10 cellular contexts compared by ENCODE assay signal in the genomic region with DNA sequence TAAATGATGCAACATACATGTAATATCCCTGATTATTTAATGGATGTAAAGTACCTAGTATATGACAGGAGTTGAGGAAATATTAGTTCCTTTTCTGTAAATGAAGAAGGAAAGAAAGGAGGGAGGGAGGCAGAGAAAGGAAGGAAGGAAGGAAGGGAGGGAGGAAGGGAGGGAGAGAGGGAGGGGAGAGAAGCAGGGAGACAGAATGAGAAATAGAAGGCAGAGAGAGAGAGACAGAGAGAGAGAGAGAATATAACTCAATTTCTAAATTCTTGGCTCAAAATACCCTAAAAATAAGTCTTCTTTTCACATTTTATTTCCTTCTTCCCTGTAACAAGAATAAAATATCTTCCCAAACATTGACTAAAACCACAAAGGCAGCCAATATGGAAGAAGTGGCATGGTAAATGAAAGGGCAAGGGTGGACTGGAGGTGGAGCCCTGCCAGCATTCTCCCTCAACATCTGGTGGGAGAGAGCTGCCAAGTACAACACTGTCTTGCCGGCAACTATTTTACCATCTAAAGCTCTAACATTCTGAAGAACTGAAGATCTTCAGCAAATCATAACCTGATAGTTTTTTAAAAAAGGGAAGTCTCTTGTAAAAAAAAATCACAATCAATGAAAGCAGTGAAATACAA.
DNase-seq lines count a peak whose midpoint lies in the region; TF ChIP-seq lines count a peak whose summit lies in the region.
"Had no signal": no experiment of that assay in that cellular context is flagged by ENCODE, and none has a peak within 500 bp of the region (broad histone marks: within the 10 kb centered on the region; RNA-seq: fewer than 3 reads in every experiment).

No MANE protein-coding gene starts in this region.

- peaks cover 25 to 27% of the 10 kb centered on the region in 2 experiments for H3K4me1 Mint-ChIP-seq in H9

- no peak overlapping the region for H3K9ac ChIP-seq in H9 (ENCODE audit: extremely low read depth, insufficient read length, low read length)
- H3K9ac ChIP-seq: parathyroid adenoma had no signal

- no peak overlapping the region for H4K91ac ChIP-seq in H9 (ENCODE audit: insufficient read length, low read depth, low read length)

- peaks cover 0 to 3% (median 0%) of the 10 kb centered on the region in 3 experiments; a peak in 1 of 7 replicates for H3K36me3 Mint-ChIP-seq in H9 (ENCODE audit: insufficient read depth in 1 of 3, low read depth in 3 of 3)

- no peak overlapping the region for H3K14ac ChIP-seq in H9 (ENCODE audit: insufficient read depth, low read length)

- H3K27ac Mint-ChIP-seq in H9: 0 out of 7 replicates have a peak overlapping the region, but pooled peaks of 1 of the 3 experiments have one; percentile 40

- H3K4me3 Mint-ChIP-seq in H9: no peak overlapping the region

- H3K9me3 ChIP-seq in A673 (ENCODE audit: low read depth, low read length, poor library complexity, severe bottlenecking): no peaks in the 10 kb centered on the region
- no peaks in the 10 kb centered on the region for H3K9me3 ChIP-seq in H9 (ENCODE audit: control insufficient read depth, low read depth, low read length)
- H3K9me3 ChIP-seq: upper lobe of left lung had no signal

- H3K27me3 ChIP-seq in A673 (replicated peaks; ENCODE audit: insufficient read depth, low read depth, low read length, poor library complexity) (no peaks in the 10 kb centered on the region), brain microvascular endothelial cell (replicated peaks) (no peaks in the 10 kb centered on the region), H9 (ENCODE audit: insufficient read depth, low read length) (no peaks in the 10 kb centered on the region)
- H3K27me3 ChIP-seq: upper lobe of left lung had no signal

- in situ Hi-C loops in brain microvascular endothelial cell (cut with HindIII; ENCODE audit: low pct_ligation_motif_present, low sequenced_read_pairs): no loop called here

- no peak overlapping the region for H2AFZ ChIP-seq in H9 (ENCODE audit: low read length)
- H2AFZ ChIP-seq: parathyroid adenoma had no signal

- no peaks in the 10 kb centered on the region for H3K79me1 ChIP-seq in H9 (ENCODE audit: insufficient read depth, low read depth, low read length, poor library complexity, severe bottlenecking)

- intact Hi-C loops in A673 (cut with micrococcal nuclease; ENCODE audit: unreplicated experiment): no loop called here

- peak overlapping the region; percentile 3 for H3K27ac ChIP-seq in A673 (ENCODE audit: low read depth, low read length, poor library complexity, severe bottlenecking)
- no peak overlapping the region for H3K27ac ChIP-seq in brain microvascular endothelial cell
- H3K27ac ChIP-seq in H9 (ENCODE audit: insufficient read length, low read depth, low read length): no peak overlapping the region
- H3K27ac ChIP-seq: parathyroid adenoma, upper lobe of left lung had no signal

- H3K56ac ChIP-seq in H9 (ENCODE audit: insufficient read length, low read depth, low read length): no peak overlapping the region

- H4K8ac ChIP-seq in H9 (replicated peaks; ENCODE audit: insufficient read length, low read depth, low read length): no peak overlapping the region

- no TSS peak for BruUV-seq in A673 (replicated peaks; lab: Mats Ljungman, UMichigan)

- whole genome bisulfite sequencing in H9 (ENCODE audit: extremely low coverage, insufficient read length, low lambda C conversion rate): no CpG with 5 or more reads among the region's 1 CpG

- no peaks in the 10 kb centered on the region for H3K9me3 Mint-ChIP-seq in H9

- CTCF ChIA-PET in A673 (lab: Charles Lee): no interaction called here

- H2BK15ac ChIP-seq in H9 (ENCODE audit: low read depth, low read length): no peak overlapping the region

- H3K36me3 ChIP-seq in A673 (ENCODE audit: insufficient read depth, low read length, poor library complexity, severe bottlenecking): peaks cover 5% of the 10 kb centered on the region
- no peaks in the 10 kb centered on the region for H3K36me3 ChIP-seq in brain microvascular endothelial cell (replicated peaks)

- no peaks in the 10 kb centered on the region for H3K23me2 ChIP-seq in H9 (ENCODE audit: insufficient read length, low read depth, low read length, poor library complexity, severe bottlenecking)

- H3K4me1 ChIP-seq in A673 (ENCODE audit: insufficient read depth, low read length, poor library complexity, severe bottlenecking) (peaks cover 56% of the 10 kb centered on the region), H9 (ENCODE audit: insufficient read depth, low read length) (peaks cover 3% of the 10 kb centered on the region; the same call in 1 of the 2 replicates)

- no peak overlapping the region for H3K4ac ChIP-seq in H9 (ENCODE audit: low read depth, low read length)

- no peak overlapping the region for H2BK5ac ChIP-seq in H9 (ENCODE audit: insufficient read length, low read length)

- H2BK20ac ChIP-seq in H9 (ENCODE audit: low read depth, low read length, poor library complexity, severe bottlenecking): no peak overlapping the region

- TF ChIP-seq CTCF in A673 (conservative IDR thresholded peaks at IDR 0.05; ENCODE audit: low read depth, low read length) (no peak), brain microvascular endothelial cell (IDR thresholded peaks at IDR 0.05; ENCODE audit: low read depth, low read length, missing control alignments) (no peak), H9 (conservative IDR thresholded peaks at IDR 0.05) (no peak)

- no peak overlapping the region for H2BK120ac ChIP-seq in H9 (ENCODE audit: low read depth, low read length, poor library complexity, severe bottlenecking)

- no peak overlapping the region for H3K18ac ChIP-seq in H9 (ENCODE audit: insufficient read length, low read depth, low read length)

- POLR2A ChIA-PET in A673 (lab: Charles Lee; ENCODE audit: low non-redundant PET): interaction anchor here (0.6 kb wide), 1 partner anchor 24 kb away, joined by 5 read pairs; no protein-coding TSS in a partner anchor

- H3K4me2 ChIP-seq in H9 (ENCODE audit: insufficient read depth, insufficient read length, low read length): no peak overlapping the region

- H3K4me3 ChIP-seq in A673 (ENCODE audit: low read depth, low read length, poor library complexity, severe bottlenecking) (no peak overlapping the region), brain microvascular endothelial cell (ENCODE audit: low read depth, low read length) (no peak overlapping the region)
- H3K4me3 ChIP-seq: upper lobe of left lung had no signal

- H3K27me3 Mint-ChIP-seq in H9 (ENCODE audit: low read depth): no peaks in the 10 kb centered on the region

- H3T11ph ChIP-seq in H9 (ENCODE audit: low read length): no peak overlapping the region

- H3K23ac ChIP-seq in H9 (ENCODE audit: insufficient read length, low read depth, low read length): no peak overlapping the region

- H4K5ac ChIP-seq in H9 (ENCODE audit: insufficient read length, low read depth, low read length): no peak overlapping the region

- no peak overlapping the region for H2BK12ac ChIP-seq in H9 (ENCODE audit: insufficient read length, low read depth, low read length)

- no peak overlapping the region for H2AK5ac ChIP-seq in H9 (ENCODE audit: insufficient read length, low read length)

- H3K79me2 ChIP-seq in H9 (ENCODE audit: insufficient read depth, low read length): no peaks in the 10 kb centered on the region
- H3K79me2 ChIP-seq: parathyroid adenoma had no signal

- DNase-seq in A673 (ENCODE audit: low spot score): peak; percentile 32
- peak; percentile 58 to 62 for DNase-seq in Kasumi-1 (lab: John Stamatoyannopoulos, UW)
- peak; percentile 53 for DNase-seq in brain microvascular endothelial cell
- peak; percentile 69 to 87 for DNase-seq in lung microvascular endothelial cell (ENCODE audit: low read depth in 2 of 2)
- no peak for DNase-seq in H9
- DNase-seq in SIG-M5 treated with dmso at 0.1 percent for 504 hours (lab: John Stamatoyannopoulos, UW; ENCODE audit: unreplicated experiment): no peak
- DNase-seq in SHP77 treated with DMSO at 0.1 percent for 48 hours (lab: John Stamatoyannopoulos, UW): no peak
- DNase-seq in SW 1271 (lab: John Stamatoyannopoulos, UW): no peak
- DNase-seq: upper lobe of left lung had no signal

- H4K20me1 ChIP-seq in H9 (ENCODE audit: control insufficient read depth, insufficient read depth, insufficient read length): no peaks in the 10 kb centered on the region

Comparison
In these comparisons a context has a peak if more than half of its experiments do, and no peak if none do; other contexts are left out.
1. DNase-seq: peak in A673 (single experiment), Kasumi-1 (2 of 2), brain microvascular endothelial cell (single experiment) and lung microvascular endothelial cell (2 of 2); none in H9 (single experiment), SIG-M5 treated with dmso at 0.1 percent for 504 hours (single experiment), SHP77 treated with DMSO at 0.1 percent for 48 hours (single experiment) and SW 1271 (0 of 2).